ENCODE assay signal across 26 cellular contexts in genomic region chr2:85684806-85685205, GRCh38. TPM values are rescaled to one million over a fixed set of nuclear protein-coding genes. Genes with fewer than 3 reads are reported as not detected.
DNase-seq lines count a peak whose midpoint lies in the region; ATAC-seq, FAIRE-seq and TF ChIP-seq lines count a peak whose summit lies in the region.
"Had no signal": no experiment of that assay in that cellular context is flagged by ENCODE, and none has a peak within 500 bp of the region (broad histone marks: within the 10 kb centered on the region; RNA-seq: fewer than 3 reads in every experiment).

No MANE protein-coding gene starts in this region.

- FAIRE-seq in GM12878 (lab: Jason Lieb, UNC) (no peak), HepG2 (lab: Jason Lieb, UNC) (no peak)
- FAIRE-seq: GM12892 had no signal

- H3K9ac ChIP-seq in GM12878 (ENCODE audit: control insufficient read depth, insufficient read depth, low read length): no peak overlapping the region
- no peak overlapping the region for H3K9ac ChIP-seq in HepG2 (ENCODE audit: insufficient read depth, low read depth, low read length)

- TF ChIP-seq RAD21 in GM12878 (IDR thresholded peaks at IDR 0.05; ENCODE audit: insufficient read depth, low read depth, low read length): no peak
- TF ChIP-seq RAD21 in HepG2 (CRISPR knock-in tag; IDR thresholded peaks at IDR 0.05): no peak

- H2AFZ ChIP-seq in GM12878 (ENCODE audit: control insufficient read depth, low read depth, low read length): 0 out of 2 replicates have a peak overlapping the region, but pooled peaks have one; percentile 29
- no peak overlapping the region for H2AFZ ChIP-seq in HepG2 (ENCODE audit: low read length)

- no peak for TF ChIP-seq EP300 in GM12878 (IDR thresholded peaks at IDR 0.05; ENCODE audit: borderline replicate concordance in 1 of 2, control insufficient read depth in 1 of 2, low read depth in 2 of 2, low read length in 2 of 2)
- TF ChIP-seq EP300 in HepG2 (IDR thresholded peaks at IDR 0.05; ENCODE audit: low read depth in 2 of 2, low read length in 2 of 2): no peak
- TF ChIP-seq EP300 in HepG2 (CRISPR knock-in tag; IDR thresholded peaks at IDR 0.05; ENCODE audit: borderline replicate concordance): no peak

- in situ Hi-C loops in GM12878 (cut with MboI): no loop called here
- in situ Hi-C loops in HepG2 (cut with HindIII; ENCODE audit: extremely low pct_ligation_motif_present, low pct_unique_long_range_greater_than_20kb): no loop called here

- peak; percentile 57 for DNase-seq in NK-92 treated with Interleukin-12 subunit alpha and Interleukin-12 subunit beta, amount 100 ng/mL, for 24 hours (lab: John Stamatoyannopoulos, UW)
- DNase-seq in NK-92 (lab: John Stamatoyannopoulos, UW; ENCODE audit: unreplicated experiment) (no peak), NCI-H2081 (lab: John Stamatoyannopoulos, UW) (peak; percentile 24 to 75), GM12878 (ENCODE audit: low read depth, low spot score) (peak; percentile 61), HepG2 (ENCODE audit: low spot score) (no peak), NCI-H446 treated with DMSO at 0.1 percent for 48 hours (lab: John Stamatoyannopoulos, UW) (no peak)
- peak; percentile 20 for DNase-seq in stimulated activated CD8-positive, alpha-beta memory T cell treated with anti-CD3 and anti-CD28 coated beads, Interleukin-4, amount 100 ng/mL, for 48 hours
- DNase-seq: 8988T; AML-193; aorta; MG63; naive B cell; NCI-H1930; NCI-H510A treated with DMSO at 0.1 percent for 48 hours; ovary; SHP77; spleen; stimulated activated CD4-positive, alpha-beta T cell treated with anti-CD3 and anti-CD28 coated beads, Interleukin-4, amount 100 ng/mL, for 1 hour had no signal

- no peaks in the 10 kb centered on the region for H3K79me2 ChIP-seq in GM12878 (ENCODE audit: control insufficient read depth, insufficient read depth, low read length)
- no peaks in the 10 kb centered on the region for H3K79me2 ChIP-seq in HepG2 (ENCODE audit: insufficient read depth, low read length)

- H3K36me3 ChIP-seq in GM12878 (ENCODE audit: control insufficient read depth in 2 of 2, insufficient read depth in 2 of 2, low read length in 1 of 2) (no peaks in the 10 kb centered on the region), HepG2 (replicated peaks in 1 of 2; ENCODE audit: control insufficient read depth in 1 of 2, insufficient read depth in 2 of 2, low read length in 2 of 2) (no peaks in the 10 kb centered on the region)
- H3K36me3 ChIP-seq: MG63, ovary, right atrium auricular region, spleen, tibial nerve had no signal

- H3K9me3 ChIP-seq in GM12878 (replicated peaks; ENCODE audit: control insufficient read depth, insufficient read depth, low read length) (no peaks in the 10 kb centered on the region), HepG2 (ENCODE audit: low read length) (no peaks in the 10 kb centered on the region)
- H3K9me3 ChIP-seq: MG63, ovary, right atrium auricular region, spleen, tibial nerve had no signal

- no peak overlapping the region for H3K4me3 ChIP-seq in GM12878
- H3K4me3 ChIP-seq in HepG2 (replicated peaks in 1 of 3; ENCODE audit: insufficient read depth in 1 of 3, low read depth in 2 of 3, low read length in 3 of 3): no peak overlapping the region
- H3K4me3 ChIP-seq: MG63, ovary, right atrium auricular region, spleen, tibial nerve had no signal

- no peaks in the 10 kb centered on the region for H4K20me1 ChIP-seq in GM12878 (ENCODE audit: control insufficient read depth, insufficient read depth)
- no peaks in the 10 kb centered on the region for H4K20me1 ChIP-seq in HepG2 (ENCODE audit: insufficient read depth, low read length)

- SMC1A ChIA-PET in GM12878 (lab: Charles Lee; ENCODE audit: uncharacterized antibody, unreplicated experiment): interaction anchor here (0.9 to 2.0 kb wide), 5 partner anchors 19 to 132 kb away, joined by 3 to 5 read pairs (median 4); no protein-coding TSS in a partner anchor

- H3K27me3 ChIP-seq in GM12878 (replicated peaks in 1 of 2; ENCODE audit: control insufficient read depth in 2 of 2, insufficient read depth in 2 of 2, low read length in 1 of 2) (no peaks in the 10 kb centered on the region), HepG2 (ENCODE audit: control insufficient read depth in 1 of 2, insufficient read depth in 2 of 2, low read length in 2 of 2) (peaks cover 0 to 23% of the 10 kb centered on the region in 2 experiments; a peak in 2 of 5 replicates)
- H3K27me3 ChIP-seq: MG63, ovary, right atrium auricular region, tibial nerve had no signal

- BruUV-seq in GM12878 (replicated peaks; lab: Mats Ljungman, UMichigan): no TSS peak
- BruUV-seq in HepG2 (replicated peaks; lab: Mats Ljungman, UMichigan): no TSS peak

- H3K4me2 ChIP-seq in GM12878 (ENCODE audit: control insufficient read depth, insufficient read depth): no peak overlapping the region; the same call in 1 of the 2 replicates
- H3K4me2 ChIP-seq in HepG2 (ENCODE audit: low read depth, low read length): no peak overlapping the region

- RAD21 ChIA-PET in GM12878 (lab: Charles Lee; ENCODE audit: unreplicated experiment): interaction anchor here (8.3 kb wide), 1 partner anchor 22 kb away, joined by 94 read pairs; no protein-coding TSS in a partner anchor

- no peak for TF ChIP-seq POLR2A in GM12878 (IDR thresholded peaks at IDR 0.05; ENCODE audit: low read depth, low read length)
- no peak for TF ChIP-seq POLR2A in HepG2 (IDR thresholded peaks at IDR 0.05; ENCODE audit: insufficient read depth in 1 of 2, low read depth in 2 of 2, low read length in 2 of 2)

- ATAC-seq in GM12878 (peak; percentile 91), HG02759 (IDR thresholded peaks at IDR 0.05; ENCODE audit: unreplicated experiment) (no peak), HepG2 (no peak; the same call in 1 of the 3 replicates)
- ATAC-seq: CD8-positive, alpha-beta T cell had no signal

- H3K27ac ChIP-seq in GM12878 (ENCODE audit: control insufficient read depth, insufficient read depth) (no peak overlapping the region), HepG2 (ENCODE audit: extremely low read length, insufficient read depth, low read length) (no peak overlapping the region)
- H3K27ac ChIP-seq: HL-60, ovary, right atrium auricular region, tibial nerve had no signal

- POLR2A ChIA-PET in GM12878 (lab: Charles Lee): no interaction called here
- POLR2A ChIA-PET in HepG2 (lab: Yijun Ruan, JAX): no interaction called here

- intact Hi-C loops in GM12878 (cut with micrococcal nuclease; ENCODE audit: unreplicated experiment): no loop called here
- intact Hi-C loops in HepG2 (cut with micrococcal nuclease; ENCODE audit: unreplicated experiment): no loop called here

- H3K4me1 ChIP-seq in GM12878 (ENCODE audit: control insufficient read depth, insufficient read depth, low read length) (no peaks in the 10 kb centered on the region; the same call in 1 of the 2 replicates), HepG2 (ENCODE audit: insufficient read depth, low read length) (no peaks in the 10 kb centered on the region)

- TF ChIP-seq CTCF in GM12878 (IDR thresholded peaks at IDR 0.05 in 2 of 3, conservative IDR thresholded peaks at IDR 0.05 in 1 of 3; ENCODE audit: control insufficient read depth in 2 of 3, extremely low read depth in 1 of 3, insufficient read depth in 1 of 3, low read depth in 3 of 3, low read length in 3 of 3) (no peak), HepG2 (CRISPR knock-in tag; IDR thresholded peaks at IDR 0.05) (no peak)

- CTCF ChIA-PET in GM12878 (lab: Yijun Ruan, JAX) (interaction anchor here (1.0 to 9.3 kb wide), 3 partner anchors 22 to 397 kb away, joined by 3 to 194 read pairs (median 10); no protein-coding TSS in a partner anchor), HepG2 (lab: Yijun Ruan, JAX; ENCODE audit: low intra/inter-chr PET ratio, low total read pairs) (no interaction called here)

- 34% methylated on average over 4 of the region's 4 CpGs for WGBS in GM12878 (ENCODE audit: insufficient coverage, insufficient replicate concordance, low lambda C conversion rate, missing lambda C conversion rate)
- 10% methylated on average over 4 of the region's 4 CpGs for WGBS in HepG2 (ENCODE audit: low lambda C conversion rate)

RNA-seq across cellular contexts. Expression of gene GNLY, which starts 9.4 kb away (rescaled TPM):
- not detected in 2 replicates for total RNA-seq in GM12878 (2013; cell fraction: nucleolus; rRNA removed)
- total RNA-seq in GM12878 (2014; rRNA removed): not detected in 2 replicates
- 0.18 TPM in 1 of 2 replicates, not detected in the other for total RNA-seq in GM12878 (2014; rRNA removed; fragmentation: Illumina TruSeq; extraction: Trizol)
- total RNA-seq in GM12878 (2021): not detected in 2 replicates
- not detected for polyA plus RNA-seq in GM12878 (2011; ENCODE audit: low read depth)
- 0.40 and 0.42 TPM in 2 replicates for polyA plus RNA-seq in GM12878 (2011; rRNA removed)
- polyA plus RNA-seq in GM12878 (2011; cell fraction: cytosol; rRNA removed): 0.50 and 0.79 TPM in 2 replicates
- 0.67 and 0.99 TPM in 2 replicates for polyA plus RNA-seq in GM12878 (2011; cell fraction: nucleus; rRNA removed)
- polyA plus RNA-seq in GM12878 (2012): 0.23 and 0.27 TPM in 2 replicates
- not detected in 2 replicates for polyA plus RNA-seq in GM12878 (2014; fragmentation: Illumina TruSeq; extraction: Trizol)
- polyA plus RNA-seq in GM12878 (2014; fragmentation: Nextera tagmentation; extraction: Ambion mirVana): not detected
- polyA plus RNA-seq in GM12878 (2014; rRNA removed): not detected in 2 replicates
- not detected for polyA plus RNA-seq in GM12878 (2016; fragmentation: Nextera tagmentation; extraction: Ambion mirVana)
- 1.2 TPM in 1 of 2 replicates, not detected in the other for polyA minus RNA-seq in GM12878 (2011; rRNA and poly(A)+ RNA removed)
- polyA minus RNA-seq in GM12878 (2011; cell fraction: cytosol; rRNA and poly(A)+ RNA removed): not detected in 2 replicates
- 0.29 and 0.48 TPM in 2 replicates for polyA minus RNA-seq in GM12878 (2011; cell fraction: nucleus; rRNA and poly(A)+ RNA removed)
- not detected in 2 replicates for total RNA-seq in HepG2 (2016; rRNA removed; fragmentation: Illumina TruSeq; extraction: Trizol)
- not detected in 2 replicates for total RNA-seq in HepG2 (2016; cell fraction: cytosol; rRNA removed; fragmentation: Illumina TruSeq; extraction: Trizol; ENCODE audit: low read depth)
- not detected in 2 replicates for total RNA-seq in HepG2 (2016; cell fraction: insoluble cytoplasmic fraction; rRNA removed; fragmentation: Illumina TruSeq; extraction: Trizol)
- not detected in 2 replicates for total RNA-seq in HepG2 (2016; cell fraction: membrane; rRNA removed; fragmentation: Illumina TruSeq; extraction: Trizol)
- not detected in 2 replicates for total RNA-seq in HepG2 (2016; cell fraction: nucleus; rRNA removed; fragmentation: Illumina TruSeq; extraction: Trizol)
- not detected in 2 replicates for polyA plus RNA-seq in HepG2 (2011; rRNA removed)
- not detected in 2 replicates for polyA plus RNA-seq in HepG2 (2011; cell fraction: cytosol; rRNA removed)
- polyA plus RNA-seq in HepG2 (2011; cell fraction: nucleus; rRNA removed): 0.23 TPM in 1 of 2 replicates, not detected in the other
- polyA plus RNA-seq in HepG2 (2012): 0.07 and 0.16 TPM in 2 replicates
- polyA plus RNA-seq in HepG2 (2016; cell fraction: cytosol; fragmentation: Illumina TruSeq; extraction: Trizol; ENCODE audit: low read depth): not detected in 2 replicates
- polyA plus RNA-seq in HepG2 (2016; cell fraction: insoluble cytoplasmic fraction; fragmentation: Illumina TruSeq; extraction: Trizol; ENCODE audit: low read depth): not detected in 2 replicates
- polyA plus RNA-seq in HepG2 (2016; cell fraction: membrane; fragmentation: Illumina TruSeq; extraction: Trizol; ENCODE audit: low read depth): not detected in 2 replicates
- polyA plus RNA-seq in HepG2 (2016; cell fraction: nucleus; fragmentation: Illumina TruSeq; extraction: Trizol; ENCODE audit: insufficient read depth, low read depth): not detected in 2 replicates
- not detected in 2 replicates for polyA minus RNA-seq in HepG2 (2011; rRNA and poly(A)+ RNA removed; ENCODE audit: low replicate concordance)
- not detected in 2 replicates for polyA minus RNA-seq in HepG2 (2011; cell fraction: cytosol; rRNA and poly(A)+ RNA removed)
- polyA minus RNA-seq in HepG2 (2011; cell fraction: nucleus; rRNA and poly(A)+ RNA removed): not detected in 2 replicates

RNA-seq across cellular contexts. Expression of gene SFTPB, which starts 16.8 kb away (rescaled TPM):
- not detected in 2 replicates for total RNA-seq in GM12878 (2013; cell fraction: nucleolus; rRNA removed)
- not detected in 2 replicates for total RNA-seq in GM12878 (2014; rRNA removed)
- not detected in 2 replicates for total RNA-seq in GM12878 (2014; rRNA removed; fragmentation: Illumina TruSeq; extraction: Trizol)
- total RNA-seq in GM12878 (2021): 4.9 and 5.3 TPM in 2 replicates
- 0.07 TPM for polyA plus RNA-seq in GM12878 (2011; ENCODE audit: low read depth)
- polyA plus RNA-seq in GM12878 (2011; rRNA removed): not detected in 2 replicates
- polyA plus RNA-seq in GM12878 (2011; cell fraction: cytosol; rRNA removed): not detected in 2 replicates
- not detected in 2 replicates for polyA plus RNA-seq in GM12878 (2011; cell fraction: nucleus; rRNA removed)
- 0.18 TPM in 1 of 2 replicates, not detected in the other for polyA plus RNA-seq in GM12878 (2012)
- not detected in 2 replicates for polyA plus RNA-seq in GM12878 (2014; fragmentation: Illumina TruSeq; extraction: Trizol)
- under 1 TPM in 1 of 2 experiments, not detected in 1; 0.02 TPM for polyA plus RNA-seq in GM12878 (2014; fragmentation: Nextera tagmentation; extraction: Ambion mirVana)
- polyA plus RNA-seq in GM12878 (2014; rRNA removed): not detected in 2 replicates
- polyA plus RNA-seq in GM12878 (2016; fragmentation: Nextera tagmentation; extraction: Ambion mirVana): not detected
- polyA minus RNA-seq in GM12878 (2011; rRNA and poly(A)+ RNA removed): not detected in 2 replicates
- polyA minus RNA-seq in GM12878 (2011; cell fraction: cytosol; rRNA and poly(A)+ RNA removed): not detected in 2 replicates
- not detected in 2 replicates for polyA minus RNA-seq in GM12878 (2011; cell fraction: nucleus; rRNA and poly(A)+ RNA removed)
- not detected in 2 replicates for total RNA-seq in HepG2 (2016; rRNA removed; fragmentation: Illumina TruSeq; extraction: Trizol)
- not detected in 2 replicates for total RNA-seq in HepG2 (2016; cell fraction: cytosol; rRNA removed; fragmentation: Illumina TruSeq; extraction: Trizol; ENCODE audit: low read depth)
- not detected in 2 replicates for total RNA-seq in HepG2 (2016; cell fraction: insoluble cytoplasmic fraction; rRNA removed; fragmentation: Illumina TruSeq; extraction: Trizol)
- total RNA-seq in HepG2 (2016; cell fraction: membrane; rRNA removed; fragmentation: Illumina TruSeq; extraction: Trizol): not detected in 2 replicates
- not detected in 2 replicates for total RNA-seq in HepG2 (2016; cell fraction: nucleus; rRNA removed; fragmentation: Illumina TruSeq; extraction: Trizol)
- not detected in 2 replicates for polyA plus RNA-seq in HepG2 (2011; rRNA removed)
- polyA plus RNA-seq in HepG2 (2011; cell fraction: cytosol; rRNA removed): not detected in 2 replicates
- polyA plus RNA-seq in HepG2 (2011; cell fraction: nucleus; rRNA removed): not detected in 2 replicates
- not detected in 2 replicates for polyA plus RNA-seq in HepG2 (2012)
- polyA plus RNA-seq in HepG2 (2016; cell fraction: cytosol; fragmentation: Illumina TruSeq; extraction: Trizol; ENCODE audit: low read depth): not detected in 2 replicates
- not detected in 2 replicates for polyA plus RNA-seq in HepG2 (2016; cell fraction: insoluble cytoplasmic fraction; fragmentation: Illumina TruSeq; extraction: Trizol; ENCODE audit: low read depth)
- polyA plus RNA-seq in HepG2 (2016; cell fraction: membrane; fragmentation: Illumina TruSeq; extraction: Trizol; ENCODE audit: low read depth): not detected in 2 replicates
- polyA plus RNA-seq in HepG2 (2016; cell fraction: nucleus; fragmentation: Illumina TruSeq; extraction: Trizol; ENCODE audit: insufficient read depth, low read depth): not detected in 2 replicates
- not detected in 2 replicates for polyA minus RNA-seq in HepG2 (2011; rRNA and poly(A)+ RNA removed; ENCODE audit: low replicate concordance)
- not detected in 2 replicates for polyA minus RNA-seq in HepG2 (2011; cell fraction: cytosol; rRNA and poly(A)+ RNA removed)
- polyA minus RNA-seq in HepG2 (2011; cell fraction: nucleus; rRNA and poly(A)+ RNA removed): not detected in 2 replicates
- total RNA-seq: cardiac septum; CD8-positive, alpha-beta T cell; tibial nerve had no signal
- polyA plus RNA-seq: IgD-negative memory B cell had no signal

Comparison
In these comparisons a context has a peak if more than half of its experiments do, and no peak if none do; other contexts are left out.
1. DNase-seq: peak in NK-92 treated with Interleukin-12 subunit alpha and Interleukin-12 subunit beta, amount 100 ng/mL, for 24 hours (single experiment), NCI-H2081 (2 of 2), GM12878 (single experiment) and stimulated activated CD8-positive, alpha-beta memory T cell treated with anti-CD3 and anti-CD28 coated beads, Interleukin-4, amount 100 ng/mL, for 48 hours (single experiment); none in NK-92 (single experiment), HepG2 (single experiment) and NCI-H446 treated with DMSO at 0.1 percent for 48 hours (single experiment).